ENCODE assay signal across 7 cellular contexts in the genomic region with DNA sequence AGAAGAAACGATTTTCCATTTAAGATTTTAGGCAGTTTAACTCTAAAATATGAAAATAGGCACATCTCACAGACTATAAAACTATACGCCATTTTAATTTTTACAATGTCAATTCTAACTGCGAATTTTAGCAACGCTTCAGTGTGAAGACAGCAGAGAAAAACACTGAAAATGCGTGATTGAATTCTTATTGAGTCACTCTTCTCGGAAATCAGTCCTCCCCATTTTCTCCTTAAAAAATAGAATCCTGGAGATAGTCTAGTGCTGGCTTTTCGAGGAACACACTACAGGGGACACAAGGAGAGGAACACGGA. TPM values are rescaled to one million over a fixed set of nuclear protein-coding genes. Genes with fewer than 3 reads are reported as not detected.
DNase-seq lines count a peak whose midpoint lies in the region; ATAC-seq and TF ChIP-seq lines count a peak whose summit lies in the region.

No MANE protein-coding gene starts in this region.

- no peaks in the 10 kb centered on the region for H3K9me3 Mint-ChIP-seq in activated CD8-positive, alpha-beta T cell treated with anti-CD3 and anti-CD28 coated beads, Interleukin-2, amount 10 ng/mL, durations not matched to agents 7 days and 5 days (ENCODE audit: insufficient read depth)
- H3K9me3 Mint-ChIP-seq in stimulated activated memory B cell treated with anti-CD40 and anti-IgM and Interleukin-4, amounts not matched to agents 10 μg/mL and 1 μg/mL and 100 μg/mL, for 72 hours: no peaks in the 10 kb centered on the region

- H3K4me3 ChIP-seq in HFF-Myc (replicated peaks; ENCODE audit: low read depth, low read length) (peak overlapping the region; percentile 89), iPS-15b (ENCODE audit: low read depth, low read length) (peak overlapping the region; percentile 42)

- H3K27me3 Mint-ChIP-seq in activated CD8-positive, alpha-beta T cell treated with anti-CD3 and anti-CD28 coated beads, Interleukin-2, amount 10 ng/mL, durations not matched to agents 7 days and 5 days (ENCODE audit: low read depth): peaks cover 10% of the 10 kb centered on the region
- H3K27me3 Mint-ChIP-seq in stimulated activated memory B cell treated with anti-CD40 and anti-IgM and Interleukin-4, amounts not matched to agents 10 μg/mL and 1 μg/mL and 100 μg/mL, for 72 hours: no peaks in the 10 kb centered on the region

- DNase-seq in HFF-Myc (ENCODE audit: extremely low read depth, low read depth): no peak
- DNase-seq in activated CD8-positive, alpha-beta T cell treated with anti-CD3 and anti-CD28 coated beads, Interleukin-2, amount 10 ng/mL, durations not matched to agents 7 days and 5 days: no peak
- DNase-seq in COLO668 (lab: John Stamatoyannopoulos, UW; ENCODE audit: unreplicated experiment): no peak

- TF ChIP-seq CTCF in HFF-Myc (IDR thresholded peaks at IDR 0.05; ENCODE audit: low read depth, low read length, missing control alignments): no peak

- POLR2A ChIA-PET in activated CD8-positive, alpha-beta T cell treated with anti-CD3 and anti-CD28 coated beads, Interleukin-2, amount 10 ng/mL, durations not matched to agents 7 days and 5 days (lab: Charles Lee): interaction anchor here (0.6 to 2.2 kb wide), 2 partner anchors 10 to 123 kb away, joined by 3 to 12 read pairs; no protein-coding TSS in a partner anchor

- no peaks in the 10 kb centered on the region for H3K27me3 ChIP-seq in iPS-15b (ENCODE audit: control insufficient read depth, insufficient read depth, low read length)

- no peaks in the 10 kb centered on the region for H3K9me3 ChIP-seq in iPS-15b (ENCODE audit: control insufficient read depth, insufficient read depth, low read length)

- peaks cover 2% of the 10 kb centered on the region for H3K36me3 Mint-ChIP-seq in activated CD8-positive, alpha-beta T cell treated with anti-CD3 and anti-CD28 coated beads, Interleukin-2, amount 10 ng/mL, durations not matched to agents 7 days and 5 days (ENCODE audit: low read depth)
- H3K36me3 Mint-ChIP-seq in stimulated activated memory B cell treated with anti-CD40 and anti-IgM and Interleukin-4, amounts not matched to agents 10 μg/mL and 1 μg/mL and 100 μg/mL, for 72 hours: no peaks in the 10 kb centered on the region

- H3K4me3 Mint-ChIP-seq in activated CD8-positive, alpha-beta T cell treated with anti-CD3 and anti-CD28 coated beads, Interleukin-2, amount 10 ng/mL, durations not matched to agents 7 days and 5 days: peak overlapping the region; percentile 95
- peak overlapping the region; percentile 95 for H3K4me3 Mint-ChIP-seq in stimulated activated memory B cell treated with anti-CD40 and anti-IgM and Interleukin-4, amounts not matched to agents 10 μg/mL and 1 μg/mL and 100 μg/mL, for 72 hours

- H3K27ac Mint-ChIP-seq in activated CD8-positive, alpha-beta T cell treated with anti-CD3 and anti-CD28 coated beads, Interleukin-2, amount 10 ng/mL, durations not matched to agents 7 days and 5 days: peak overlapping the region; percentile 98
- peak overlapping the region; percentile 96 for H3K27ac Mint-ChIP-seq in stimulated activated memory B cell treated with anti-CD40 and anti-IgM and Interleukin-4, amounts not matched to agents 10 μg/mL and 1 μg/mL and 100 μg/mL, for 72 hours

- ATAC-seq in activated CD8-positive, alpha-beta T cell treated with anti-CD3 and anti-CD28 coated beads, Interleukin-2, amount 10 ng/mL, durations not matched to agents 7 days and 5 days: no peak
- ATAC-seq in stimulated activated memory B cell treated with anti-CD40 and anti-IgM and Interleukin-4, amounts not matched to agents 10 μg/mL and 1 μg/mL and 100 μg/mL, for 72 hours: no peak
- no peak for ATAC-seq in HG03045 (IDR thresholded peaks at IDR 0.05; ENCODE audit: unreplicated experiment)
- ATAC-seq in GM18861 (IDR thresholded peaks at IDR 0.05; ENCODE audit: unreplicated experiment): no peak

- H3K9ac ChIP-seq in iPS-15b (ENCODE audit: low read depth, low read length): no peak overlapping the region

- H3K4me1 Mint-ChIP-seq in activated CD8-positive, alpha-beta T cell treated with anti-CD3 and anti-CD28 coated beads, Interleukin-2, amount 10 ng/mL, durations not matched to agents 7 days and 5 days (ENCODE audit: low read depth): peaks cover 35% of the 10 kb centered on the region
- H3K4me1 Mint-ChIP-seq in stimulated activated memory B cell treated with anti-CD40 and anti-IgM and Interleukin-4, amounts not matched to agents 10 μg/mL and 1 μg/mL and 100 μg/mL, for 72 hours: peaks cover 33% of the 10 kb centered on the region

- CTCF ChIA-PET in activated CD8-positive, alpha-beta T cell treated with anti-CD3 and anti-CD28 coated beads, Interleukin-2, amount 10 ng/mL, durations not matched to agents 7 days and 5 days (lab: Charles Lee): no interaction called here

- H3K36me3 ChIP-seq in iPS-15b (ENCODE audit: control insufficient read depth, insufficient read depth, low read length): no peaks in the 10 kb centered on the region

- peaks cover 6% of the 10 kb centered on the region for H3K4me1 ChIP-seq in iPS-15b (ENCODE audit: control insufficient read depth, insufficient read depth, low read length)

RNA-seq across cellular contexts. Expression of gene TAF4B, which starts 0.4 kb away (rescaled TPM):
- total RNA-seq in activated CD8-positive, alpha-beta T cell treated with anti-CD3 and anti-CD28 coated beads, Interleukin-2, amount 10 ng/mL, durations not matched to agents 7 days and 5 days: 1 to 10 TPM; 8.1 to 8.5 TPM
